ENCODE assay signal across 1 cellular context in the genomic region with DNA sequence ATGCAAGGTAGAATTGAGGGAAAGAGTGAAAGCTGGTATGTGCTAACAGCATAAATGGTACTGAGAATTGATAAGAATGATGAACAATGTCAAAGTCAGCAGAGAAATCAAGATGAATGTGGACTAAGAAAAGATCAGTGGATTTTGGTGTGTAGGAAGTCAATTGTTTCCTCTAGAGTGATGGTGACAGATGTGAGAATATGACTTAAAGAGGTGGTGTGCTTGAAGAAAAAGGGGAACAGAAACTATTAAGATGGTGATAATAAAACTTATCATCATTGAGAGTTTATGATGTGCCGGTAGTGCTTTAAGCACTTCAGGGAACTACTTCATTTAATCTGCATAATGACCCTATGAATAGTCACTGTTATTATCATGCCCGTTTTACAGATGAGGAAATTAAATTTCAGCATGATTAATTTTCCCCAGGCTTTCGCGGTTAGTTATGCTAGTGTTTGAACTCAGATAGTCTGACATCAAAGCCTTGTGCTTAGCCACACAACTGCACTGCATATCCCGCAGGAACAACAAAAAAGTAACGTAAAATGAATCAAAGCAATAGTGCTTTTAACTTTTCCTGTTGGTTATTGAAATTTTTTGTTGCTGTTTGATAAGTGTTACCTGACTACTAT.
TF ChIP-seq lines count a peak whose summit lies in the region.

No MANE protein-coding gene starts in this region.

TF ChIP-seq in H1, 55 proteins besides CTCF, POLR2A, EP300 and RAD21:
- TF ChIP-seq RFX5 (IDR thresholded peaks at IDR 0.05; ENCODE audit: borderline replicate concordance, low read depth, low read length) (no peak), KDM4A (IDR thresholded peaks at IDR 0.05; ENCODE audit: low read depth, low read length, severe bottlenecking) (no peak), EGR1 (IDR thresholded peaks at IDR 0.05; ENCODE audit: borderline replicate concordance, low read depth, low read length) (no peak), CTBP2 (IDR thresholded peaks at IDR 0.05; ENCODE audit: borderline replicate concordance, insufficient read depth, insufficient read length, low read length) (no peak), KDM1A (IDR thresholded peaks at IDR 0.05; ENCODE audit: borderline replicate concordance, low read length) (no peak), RXRA (IDR thresholded peaks at IDR 0.05; ENCODE audit: insufficient read depth, low read depth, low read length) (no peak), CHD2 (IDR thresholded peaks at IDR 0.05; ENCODE audit: low read length) (no peak)
